In the genomic region with DNA sequence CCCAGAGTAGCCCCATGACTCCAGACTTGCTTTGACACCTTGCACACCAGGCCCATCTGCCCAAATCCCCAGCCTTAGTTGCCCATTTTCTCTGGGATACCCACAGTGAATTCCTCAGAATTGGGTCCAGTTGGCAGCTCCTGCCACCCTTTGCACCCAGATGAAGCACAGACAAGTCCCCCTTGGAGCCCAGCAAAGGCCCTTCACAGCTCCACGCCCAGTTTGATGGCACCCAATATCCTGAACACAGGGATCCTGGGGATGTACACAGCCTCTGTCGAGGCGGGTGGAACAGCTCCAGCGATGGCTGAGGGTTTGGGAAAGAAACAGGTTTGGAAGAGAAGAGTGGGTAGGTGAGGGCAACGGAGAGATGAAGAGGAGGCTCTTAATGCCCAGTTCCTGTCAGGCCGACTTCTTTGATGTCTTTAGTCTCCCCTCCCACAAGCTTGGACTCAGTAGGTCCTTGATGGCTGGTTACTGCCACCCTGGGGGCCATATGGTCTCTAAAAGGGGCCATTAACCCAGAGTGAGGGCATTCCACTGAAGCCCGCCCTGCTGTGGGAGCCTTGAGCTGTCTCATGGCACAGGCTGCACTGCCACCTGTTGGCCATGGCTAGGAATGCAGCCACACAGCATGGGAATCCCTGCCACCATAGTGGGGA, we compare ENCODE assay signal across 8 cellular contexts. TPM values are rescaled to one million over a fixed set of nuclear protein-coding genes. Genes with fewer than 3 reads are reported as not detected.
DNase-seq lines count a peak whose midpoint lies in the region; ATAC-seq and TF ChIP-seq lines count a peak whose summit lies in the region.

No MANE protein-coding gene starts in this region.

- H3K27me3 ChIP-seq in lower lobe of right lung (ENCODE audit: low read depth) = no peaks in the 10 kb centered on the region

- TF ChIP-seq CTCF in lower lobe of right lung (IDR thresholded peaks at IDR 0.05) = peak; percentile 95

- H3K4me1 ChIP-seq in lower lobe of right lung = no peaks in the 10 kb centered on the region

- intact Hi-C loops in lower lobe of right lung (cut with DNase I) = no loop called here

- no peak overlapping the region for H3K4me3 ChIP-seq in lower lobe of right lung

- DNase-seq in GF-D8 (lab: John Stamatoyannopoulos, UW) (peak; percentile 2), NCI-H526 treated with DMSO at 0.1 percent for 48 hours (lab: John Stamatoyannopoulos, UW) (peak; percentile 35), dermis blood vessel endothelial cell (peak; percentile 85), lower lobe of right lung (peak; percentile 80)
- DNase-seq in activated CD4-positive, alpha-beta T cell treated with anti-CD3 and anti-CD28 coated beads, Interleukin-2, amount 50 U/mL, for 4 hours = peak; percentile 66 to 73
- DNase-seq in stimulated activated CD8-positive, alpha-beta memory T cell treated with anti-CD3 and anti-CD28 coated beads, Interleukin-15, amount 100 ng/mL, for 4 hours (ENCODE audit: low read depth in 2 of 2) = peak; percentile 46 to 63

- no peak overlapping the region for H3K27ac ChIP-seq in lower lobe of right lung

- peaks cover 78% of the 10 kb centered on the region for H3K36me3 ChIP-seq in lower lobe of right lung

- H3K9me3 ChIP-seq in lower lobe of right lung = no peaks in the 10 kb centered on the region

- peak; percentile 60 for ATAC-seq in HG02973 (IDR thresholded peaks at IDR 0.05; ENCODE audit: unreplicated experiment)
- ATAC-seq in lower lobe of right lung = peak; percentile 90 to 92
- ATAC-seq in HG03175 (IDR thresholded peaks at IDR 0.05; ENCODE audit: unreplicated experiment) = no peak

RNA-seq across cellular contexts. Expression of a gene that starts 21.7 kb away (rescaled TPM):
- 4.4 and 5.9 TPM in 2 replicates for total RNA-seq in dermis blood vessel endothelial cell
- 22.6 TPM for total RNA-seq in lower lobe of right lung

RNA-seq across cellular contexts. Expression of a gene that starts 21.9 kb away (rescaled TPM):
- total RNA-seq in dermis blood vessel endothelial cell (not detected in 2 replicates), lower lobe of right lung (14.5 TPM)

Comparison
In these comparisons a context has a peak if more than half of its experiments do, and no peak if none do; other contexts are left out.
1. DNase-seq: peak in every context shown above with its lines; median percentile 85 in dermis blood vessel endothelial cell; 80 in lower lobe of right lung; 70 in activated CD4-positive, alpha-beta T cell treated with anti-CD3 and anti-CD28 coated beads, Interleukin-2, amount 50 U/mL, for 4 hours; 54 in stimulated activated CD8-positive, alpha-beta memory T cell treated with anti-CD3 and anti-CD28 coated beads, Interleukin-15, amount 100 ng/mL, for 4 hours; 35 in NCI-H526 treated with DMSO at 0.1 percent for 48 hours; 2 in GF-D8.
2. RNA of a gene that starts 21.9 kb away (total RNA-seq): 14.5 TPM in lower lobe of right lung (single experiment); not detected in dermis blood vessel endothelial cell; every median in the first group is over 10 times any median in the second.